In the genomic region with DNA sequence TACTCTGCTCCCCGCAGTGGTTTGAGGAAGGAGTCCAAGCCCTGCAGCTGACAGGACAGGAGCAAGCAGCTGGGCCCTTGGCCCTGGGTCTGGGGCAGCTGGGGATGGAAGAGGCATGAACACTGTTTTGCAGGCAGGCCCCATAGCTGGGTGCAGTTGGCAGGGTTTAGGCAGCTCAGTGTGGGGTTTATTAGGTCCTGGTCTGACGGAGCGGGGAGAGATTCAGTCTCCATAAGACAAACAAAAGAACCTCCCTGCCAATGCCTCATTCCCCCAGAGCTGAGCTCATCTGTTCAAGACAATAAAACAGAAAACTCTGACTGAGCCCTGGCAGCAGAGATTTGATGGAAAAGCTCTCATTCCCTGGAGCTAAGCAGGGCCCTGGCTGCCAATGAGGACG, we compare ENCODE assay signal across 18 cellular contexts. TPM values are rescaled to one million over a fixed set of nuclear protein-coding genes. Genes with fewer than 3 reads are reported as not detected.
A peak's percentile ranks its signal among the peaks of the same experiment; 100 is the strongest.
DNase-seq lines count a peak whose midpoint lies in the region; ATAC-seq and TF ChIP-seq lines count a peak whose summit lies in the region.
"Had no signal": no experiment of that assay in that cellular context is flagged by ENCODE, and none has a peak within 500 bp of the region (broad histone marks: within the 10 kb centered on the region; RNA-seq: fewer than 3 reads in every experiment).

No MANE protein-coding gene starts in this region.

- H3K36me3 ChIP-seq in SJCRH30 = peaks cover 49% of the 10 kb centered on the region
- no peaks in the 10 kb centered on the region for H3K36me3 ChIP-seq in fibroblast of lung (ENCODE audit: control insufficient read depth, insufficient read depth, low read length)
- peaks cover 9% of the 10 kb centered on the region for H3K36me3 ChIP-seq in suprapubic skin

- H3K4me1 ChIP-seq in SJCRH30 (no peaks in the 10 kb centered on the region), fibroblast of lung (ENCODE audit: control insufficient read depth, extremely low read depth, insufficient read depth, low read length) (peaks cover 5% of the 10 kb centered on the region), suprapubic skin (peaks cover 16% of the 10 kb centered on the region)

- H3K27me3 Mint-ChIP-seq in type B pancreatic cell (no peaks in the 10 kb centered on the region), nephron progenitor cell (ENCODE audit: low read depth, poor library complexity) (peaks cover 20% of the 10 kb centered on the region)
- H3K27me3 Mint-ChIP-seq: stimulated activated naive CD8-positive, alpha-beta T cell treated with anti-CD3 and anti-CD28 coated beads, Interleukin-15, Interleukin-2, amounts not matched to agents 100 ng/mL and 50 ng/mL, for 24 hours had no signal

- no peaks in the 10 kb centered on the region for H4K20me1 ChIP-seq in fibroblast of lung (ENCODE audit: control insufficient read depth, extremely low read depth, insufficient read depth, low read length)

- H3K27ac Mint-ChIP-seq in type B pancreatic cell (no peak overlapping the region), nephron progenitor cell (no peak overlapping the region)
- H3K27ac Mint-ChIP-seq: stimulated activated naive CD8-positive, alpha-beta T cell treated with anti-CD3 and anti-CD28 coated beads, Interleukin-15, Interleukin-2, amounts not matched to agents 100 ng/mL and 50 ng/mL, for 24 hours had no signal

- H3K27me3 ChIP-seq in SJCRH30 (no peaks in the 10 kb centered on the region), fibroblast of lung (ENCODE audit: control insufficient read depth, insufficient read depth, low read length) (no peaks in the 10 kb centered on the region), suprapubic skin (no peaks in the 10 kb centered on the region)

- H3K9me3 Mint-ChIP-seq in type B pancreatic cell (peaks cover 14% of the 10 kb centered on the region), nephron progenitor cell (peaks cover 38% of the 10 kb centered on the region)

- H2AFZ ChIP-seq in fibroblast of lung (ENCODE audit: low read length) = no peak overlapping the region

- no peak for TF ChIP-seq POLR2A in suprapubic skin (IDR thresholded peaks at IDR 0.05)

- TF ChIP-seq EP300 in suprapubic skin (IDR thresholded peaks at IDR 0.05) = no peak

- H3K27ac ChIP-seq in SJCRH30 (0 out of 2 replicates have a peak overlapping the region, but pooled peaks have one; percentile 15), fibroblast of lung (ENCODE audit: insufficient read depth, low read length) (no peak overlapping the region), suprapubic skin (peak overlapping the region; percentile 24)

- H3K4me3 Mint-ChIP-seq in type B pancreatic cell = no peak overlapping the region
- H3K4me3 Mint-ChIP-seq in nephron progenitor cell = no peak overlapping the region
- H3K4me3 Mint-ChIP-seq: stimulated activated naive CD8-positive, alpha-beta T cell treated with anti-CD3 and anti-CD28 coated beads, Interleukin-15, Interleukin-2, amounts not matched to agents 100 ng/mL and 50 ng/mL, for 24 hours had no signal

- H3K4me1 Mint-ChIP-seq in type B pancreatic cell (ENCODE audit: unreplicated experiment) (peaks cover 5% of the 10 kb centered on the region), nephron progenitor cell (peaks cover 10% of the 10 kb centered on the region)

- WGBS in suprapubic skin = 69% methylated on average over 3 of the region's 4 CpGs

- H3K36me3 Mint-ChIP-seq in type B pancreatic cell = peaks cover 42% of the 10 kb centered on the region
- peaks cover 86% of the 10 kb centered on the region for H3K36me3 Mint-ChIP-seq in nephron progenitor cell (ENCODE audit: low read depth)

- no peak for ATAC-seq in HG02885 (IDR thresholded peaks at IDR 0.05; ENCODE audit: poor library complexity, unreplicated experiment)

- H3K79me2 ChIP-seq in fibroblast of lung (ENCODE audit: control insufficient read depth, insufficient read depth, low read length) = no peaks in the 10 kb centered on the region

- H3K9me3 ChIP-seq in SJCRH30 (replicated peaks) (peaks cover 6% of the 10 kb centered on the region; the same call in 1 of the 2 replicates), fibroblast of lung (ENCODE audit: control insufficient read depth, insufficient read depth, low read depth, low read length) (no peaks in the 10 kb centered on the region), suprapubic skin (no peaks in the 10 kb centered on the region)

- no peak overlapping the region for H3K9ac ChIP-seq in fibroblast of lung (ENCODE audit: insufficient read depth, low read length)

- no peak overlapping the region for H3K4me2 ChIP-seq in fibroblast of lung (ENCODE audit: extremely low read depth, insufficient read depth, low read length)

- TF ChIP-seq CTCF in fibroblast of lung (conservative IDR thresholded peaks at IDR 0.05 in 1 of 2, IDR thresholded peaks at IDR 0.05 in 1 of 2; ENCODE audit: low read depth in 1 of 2, low read length in 2 of 2) = no peak
- no peak for TF ChIP-seq CTCF in suprapubic skin (IDR thresholded peaks at IDR 0.05)
- no peak for TF ChIP-seq CTCF in type B pancreatic cell (conservative IDR thresholded peaks at IDR 0.05)
- TF ChIP-seq CTCF in nephron progenitor cell (IDR thresholded peaks at IDR 0.05) = no peak

- DNase-seq in SJCRH30 (peak; percentile 48 to 55), fibroblast of lung (ENCODE audit: low read depth in 2 of 2) (peak; percentile 38 to 46), midbrain (lab: John Stamatoyannopoulos, UW) (peak; percentile 33), suprapubic skin (ENCODE audit: low spot score in 2 of 2) (no peak), NCI-H2196 treated with DMSO at 0.1 percent for 48 hours (lab: John Stamatoyannopoulos, UW; ENCODE audit: unreplicated experiment) (no peak), type B pancreatic cell (ENCODE audit: extremely low spot score, unreplicated experiment) (no peak), nephron progenitor cell (no peak)
- DNase-seq: activated CD4-positive, alpha-beta T cell treated with anti-CD3 and anti-CD28 coated beads for 4 hours; activated effector memory CD4-positive, alpha-beta T cell treated with anti-CD3 and anti-CD28 coated beads, Interleukin-2, amount 50 U/mL, for 16 hours; amniotic stem cell; HCEC 1CT; IMR-90; NCI-H146; NCI-H2227 treated with DMSO at 0.1 percent for 48 hours had no signal

- H3K4me3 ChIP-seq in SJCRH30 (no peak overlapping the region), fibroblast of lung (replicated peaks in 1 of 4; ENCODE audit: control extremely low read depth in 1 of 4, insufficient read depth in 1 of 4, low read depth in 3 of 4, low read length in 4 of 4) (no peak overlapping the region), suprapubic skin (no peak overlapping the region)

RNA-seq across cellular contexts. Expression of a gene that starts 37.3 kb away (rescaled TPM):
- 39.7 and 40.0 TPM in 2 replicates for total RNA-seq in SJCRH30 (2014; rRNA removed; shearing (Covaris generic))
- total RNA-seq in fibroblast of lung (3.3 and 5.1 TPM in 2 replicates), suprapubic skin (1 to 10 TPM; 2.7 to 5.2 (median 3.6) TPM), type B pancreatic cell (ENCODE audit: low replicate concordance) (11.9 and 35.0 TPM in 2 replicates)
- polyA plus RNA-seq in fibroblast of lung = 7.2 and 7.9 TPM in 2 replicates
- 18.9 and 20.4 TPM in 2 replicates for polyA plus RNA-seq in fibroblast of lung (2012)
- 27.3 and 30.5 TPM in 2 replicates for polyA minus RNA-seq in fibroblast of lung (ENCODE audit: low replicate concordance)
- total RNA-seq: lung microvascular endothelial cell, MCF 10A had no signal

Comparison
In these comparisons a context has a peak if more than half of its experiments do, and no peak if none do; other contexts are left out.
1. DNase-seq: peak in SJCRH30 (2 of 2), fibroblast of lung (2 of 2) and midbrain (single experiment); none in suprapubic skin (0 of 2), NCI-H2196 treated with DMSO at 0.1 percent for 48 hours (single experiment), type B pancreatic cell (single experiment) and nephron progenitor cell (single experiment).